Comparison of ENCODE assay signal across 8 cellular contexts in the genomic region with DNA sequence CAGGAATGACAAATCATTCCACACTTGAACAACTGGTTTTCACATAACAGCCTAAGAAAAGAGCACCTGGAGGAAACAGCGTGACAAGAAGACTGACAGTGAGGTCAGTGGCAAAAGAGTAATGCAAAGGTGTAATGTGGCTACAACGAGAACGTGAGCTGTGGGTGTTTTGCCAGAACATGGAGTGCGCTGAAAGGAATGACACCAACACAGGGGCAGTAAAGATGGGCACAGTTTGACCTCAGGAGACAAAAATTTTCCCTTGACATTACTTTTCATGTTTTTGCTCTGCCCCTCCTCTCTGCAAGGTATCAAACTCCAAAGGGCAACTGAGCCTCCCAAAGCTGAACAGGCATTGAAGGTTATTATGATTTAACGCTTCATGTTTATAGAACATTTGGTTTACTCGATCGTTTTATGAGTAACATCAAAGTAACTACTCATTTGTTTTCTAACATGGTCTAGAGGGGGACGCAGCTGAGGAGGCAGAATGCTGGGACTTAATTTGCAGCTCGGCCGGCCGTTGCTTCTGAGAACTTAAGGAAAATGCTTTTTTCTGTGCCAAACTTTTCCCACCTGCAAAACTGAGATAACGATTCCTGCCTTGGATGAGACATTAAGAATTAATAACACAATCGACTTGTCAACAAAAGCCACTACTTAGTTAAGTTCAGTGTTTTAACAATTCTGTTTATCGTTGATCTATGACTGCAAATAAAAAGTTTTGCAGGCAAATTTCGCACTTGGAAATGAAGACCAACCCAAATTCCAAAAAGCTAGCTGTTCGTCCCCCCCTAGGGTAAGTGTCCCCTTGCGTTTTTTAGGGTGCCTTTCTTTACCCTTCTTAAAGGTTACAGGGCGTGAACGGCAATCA. TPM values are rescaled to one million over a fixed set of nuclear protein-coding genes. Genes with fewer than 3 reads are reported as not detected.
DNase-seq lines count a peak whose midpoint lies in the region; ATAC-seq and TF ChIP-seq lines count a peak whose summit lies in the region.

No MANE protein-coding gene starts in this region.

- ATAC-seq in heart right ventricle (no peak), Right ventricle myocardium superior (ENCODE audit: poor library complexity) (no peak), aorta (ENCODE audit: low FRiP score) (no peak)

- no peaks in the 10 kb centered on the region for H3K9me3 ChIP-seq in heart right ventricle
- H3K9me3 ChIP-seq in mesodermal cell (ENCODE audit: control insufficient read depth, low read length) = no peaks in the 10 kb centered on the region
- H3K9me3 ChIP-seq in aorta (ENCODE audit: control insufficient read depth, low read length) = no peaks in the 10 kb centered on the region

- H3K27me3 ChIP-seq in heart right ventricle (no peaks in the 10 kb centered on the region), aorta (ENCODE audit: control insufficient read depth in 1 of 2, insufficient read depth in 2 of 2, low read length in 1 of 2) (no peaks in the 10 kb centered on the region)

- peaks cover 4 to 18% (median 12%) of the 10 kb centered on the region in 9 donors for H3K4me1 ChIP-seq in heart right ventricle
- H3K4me1 ChIP-seq in mesodermal cell (ENCODE audit: control insufficient read depth, insufficient read depth, low read length, poor library complexity, severe bottlenecking) = no peaks in the 10 kb centered on the region
- peaks cover 0 to 6% of the 10 kb centered on the region in 2 donors for H3K4me1 ChIP-seq in aorta (ENCODE audit: control insufficient read depth in 1 of 2, insufficient read depth in 2 of 2, low read length in 2 of 2)

- H3K4me3 ChIP-seq in heart right ventricle (peak overlapping the region; percentile 60 to 82 (median 72)), cardiac fibroblast (replicated peaks in 1 of 2; ENCODE audit: low read depth in 2 of 2, low read length in 2 of 2) (peak overlapping the region; percentile 66 to 70), mesodermal cell (ENCODE audit: extremely low read depth, insufficient read depth, low read length, poor library complexity, severe bottlenecking) (peak overlapping the region; percentile 58), aorta (ENCODE audit: low read length in 2 of 2) (peak overlapping the region; percentile 76 to 83)

- TF ChIP-seq CTCF in heart right ventricle (IDR thresholded peaks at IDR 0.05) (no peak), cardiac fibroblast (IDR thresholded peaks at IDR 0.05; ENCODE audit: low read depth, low read length) (no peak)

- H3K36me3 ChIP-seq in heart right ventricle (peaks cover 0 to 41% (median 16%) of the 10 kb centered on the region in 9 donors), mesodermal cell (ENCODE audit: control insufficient read depth, insufficient read depth, low read length) (peaks cover 24% of the 10 kb centered on the region), aorta (ENCODE audit: control insufficient read depth in 1 of 2, insufficient read depth in 2 of 2, low read length in 1 of 2) (no peaks in the 10 kb centered on the region)

- intact Hi-C loops in heart right ventricle (cut with DNase I) = loop anchor here in 1 of 10 donors (2.0 kb wide), 1 partner anchor 25 kb away; no protein-coding TSS in a partner anchor
- intact Hi-C loops in Right ventricle myocardium superior (cut with DNase I) = no loop called here
- intact Hi-C loops in aorta (cut with DNase I) = loop anchor here in 1 of 2 donors (2.0 kb wide), 1 partner anchor 25 kb away; no protein-coding TSS in a partner anchor

- WGBS in heart right ventricle, 2 donors = 22 to 23% methylated on average over 19 of the region's 19 CpGs
- 26 to 29% methylated on average over 11 to 14 of the region's 19 CpGs for WGBS in mesodermal cell (ENCODE audit: insufficient coverage in 2 of 2), 2 experiments
- 16 to 17% methylated on average over 19 of the region's 19 CpGs for WGBS in aorta, 2 donors

- no peak for DNase-seq in heart right ventricle
- no peak for DNase-seq in Right ventricle myocardium superior
- no peak for DNase-seq in cardiac fibroblast (ENCODE audit: low read depth in 2 of 2)
- DNase-seq in aorta = no peak
- no peak for DNase-seq in NCI-H146 (lab: John Stamatoyannopoulos, UW)
- DNase-seq in medulla oblongata (ENCODE audit: extremely low spot score) = no peak
- no peak for DNase-seq in GM19240 (ENCODE audit: insufficient read length, low spot score)

- peak overlapping the region; percentile 75 to 97 (median 94) for H3K27ac ChIP-seq in heart right ventricle
- peak overlapping the region; percentile 92 for H3K27ac ChIP-seq in mesodermal cell (ENCODE audit: low read depth, low read length, severe bottlenecking)
- H3K27ac ChIP-seq in aorta (ENCODE audit: low read depth in 1 of 2, low read length in 2 of 2) = peak overlapping the region; percentile 38 to 92

RNA-seq across cellular contexts. Expression of a gene that starts 1.0 kb away (rescaled TPM):
- 10 to 100 TPM; 13.2 to 30.9 (median 19.3) TPM for total RNA-seq in heart right ventricle
- polyA plus RNA-seq in heart right ventricle = 10 to 100 TPM; 14.9 to 18.2 TPM
- total RNA-seq in Right ventricle myocardium superior = 16.4 TPM
- polyA plus RNA-seq in mesodermal cell (2013, experiment 1 of 2) = 51.5 TPM
- 49.6 TPM for polyA plus RNA-seq in mesodermal cell (2013, experiment 2 of 2)
- 10 to 100 TPM; 19.7 to 33.9 TPM for total RNA-seq in aorta
- polyA plus RNA-seq in aorta = 10 to 100 TPM; 39.5 to 62.7 TPM

RNA-seq across cellular contexts. Expression of a gene that starts 26.4 kb away (rescaled TPM):
- total RNA-seq in heart right ventricle (10 to 100 TPM in 6 of 10 donors, 1 to 10 TPM in 4; 5.6 to 25.9 (median 11.1) TPM), Right ventricle myocardium superior (10.9 TPM), aorta (10 to 100 TPM; 12.9 to 16.2 TPM)
- polyA plus RNA-seq in heart right ventricle (1 to 10 TPM; 5.3 to 6.0 TPM), aorta (1 to 10 TPM; 2.2 to 3.8 TPM)
- 28.9 TPM for polyA plus RNA-seq in mesodermal cell (2013, experiment 1 of 2)
- 32.1 TPM for polyA plus RNA-seq in mesodermal cell (2013, experiment 2 of 2)

RNA-seq across cellular contexts. Expression of a gene that starts 26.8 kb away (rescaled TPM):
- 10 to 100 TPM; 41.5 to 52.6 (median 48.2) TPM for total RNA-seq in heart right ventricle
- 10 to 100 TPM in 1 of 2 donors, 1 to 10 TPM in 1; 7.8 to 75.1 TPM for polyA plus RNA-seq in heart right ventricle
- 50.2 TPM for total RNA-seq in Right ventricle myocardium superior
- 85.0 TPM for polyA plus RNA-seq in mesodermal cell (2013, experiment 1 of 2)
- polyA plus RNA-seq in mesodermal cell (2013, experiment 2 of 2) = 88.3 TPM
- total RNA-seq in aorta = 10 to 100 TPM; 32.0 to 36.5 TPM
- polyA plus RNA-seq in aorta = 10 to 100 TPM; 27.7 to 36.2 TPM

RNA-seq across cellular contexts. Expression of a gene that starts 37.0 kb away (rescaled TPM):
- 10 to 100 TPM; 27.8 to 58.1 (median 36.1) TPM for total RNA-seq in heart right ventricle
- 10 to 100 TPM; 24.0 to 30.1 TPM for polyA plus RNA-seq in heart right ventricle
- 37.8 TPM for total RNA-seq in Right ventricle myocardium superior
- 49.5 TPM for polyA plus RNA-seq in mesodermal cell (2013, experiment 1 of 2)
- 51.3 TPM for polyA plus RNA-seq in mesodermal cell (2013, experiment 2 of 2)
- 10 to 100 TPM; 65.4 to 72.6 TPM for total RNA-seq in aorta
- 10 to 100 TPM; 19.9 to 54.3 TPM for polyA plus RNA-seq in aorta

RNA-seq across cellular contexts. Expression of a gene that starts 54.0 kb away (rescaled TPM):
- total RNA-seq in heart right ventricle (1 to 10 TPM; 3.2 to 6.2 (median 4.8) TPM), Right ventricle myocardium superior (5.5 TPM), aorta (1 to 10 TPM; 5.5 to 8.6 TPM)
- polyA plus RNA-seq in heart right ventricle (1 to 10 TPM; 3.2 to 6.7 TPM), aorta (10 to 100 TPM in 1 of 2 donors, 1 to 10 TPM in 1; 8.8 to 11.0 TPM)
- 10.8 TPM for polyA plus RNA-seq in mesodermal cell (2013, experiment 1 of 2)
- polyA plus RNA-seq in mesodermal cell (2013, experiment 2 of 2) = 11.3 TPM
